In the genomic region with DNA sequence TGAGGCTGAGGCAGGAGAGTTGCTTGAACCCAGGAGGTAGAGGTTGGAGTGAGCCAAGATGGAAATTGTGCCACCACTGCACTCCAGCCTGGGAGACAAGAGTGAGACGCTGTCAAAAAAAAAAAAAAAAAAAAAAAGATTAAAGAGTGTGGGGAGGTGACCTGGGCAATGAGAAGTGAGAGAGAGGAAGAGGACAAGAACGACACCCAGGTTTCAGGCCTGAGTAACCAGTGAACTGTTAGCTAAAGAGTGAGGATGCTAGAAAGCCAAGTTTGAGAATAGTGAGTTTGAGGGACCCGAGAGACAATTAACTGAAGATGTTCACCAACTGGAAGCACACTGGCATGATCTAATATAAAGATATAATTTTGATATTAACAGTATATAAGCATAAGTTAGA, we compare ENCODE assay signal across 27 cellular contexts.
"Had no signal": no experiment of that assay in that cellular context is flagged by ENCODE, and none has a peak within 500 bp of the region (broad histone marks: within the 10 kb centered on the region; RNA-seq: fewer than 3 reads in every experiment).

No MANE protein-coding gene starts in this region.

- H2AFZ ChIP-seq: neural progenitor cell, parathyroid adenoma had no signal

- H3K36me3 Mint-ChIP-seq: activated naive CD8-positive, alpha-beta T cell; memory B cell; natural killer cell; neural progenitor cell had no signal

- FAIRE-seq: bronchial epithelial cell, colon had no signal

- H3K9me3 ChIP-seq: heart left ventricle, psoas muscle, right atrium auricular region, thyroid gland had no signal

- H3K9me3 Mint-ChIP-seq: activated CD4-positive, alpha-beta memory T cell treated with anti-CD3 and anti-CD28 coated beads, Interleukin-2, amount 10 ng/mL, durations not matched to agents 7 days and 5 days; activated CD4-positive, alpha-beta T cell treated with anti-CD3 and anti-CD28 coated beads, Interleukin-2, amount 10 ng/mL, durations not matched to agents 24 days and 14 days; activated T-helper 2 cell treated with anti-CD3 and anti-CD28 coated beads, Interferon-gamma antibody, Interleukin-2, Interleukin-4, amounts not matched to agents 10 μg/mL and 5 μg/mL and 100 μg/mL, durations not matched to agents 14 hours and 24 hours and 36 hours; memory B cell; natural killer cell; neural progenitor cell; stimulated activated naive CD8-positive, alpha-beta T cell treated with anti-CD3 and anti-CD28 coated beads, Interleukin-15, Interleukin-2, amounts not matched to agents 100 ng/mL and 50 ng/mL, for 24 hours had no signal

- H3K4me1 ChIP-seq: neural progenitor cell, parathyroid adenoma, psoas muscle, right atrium auricular region, thyroid gland had no signal

- H3K27ac Mint-ChIP-seq: activated CD4-positive, alpha-beta memory T cell treated with anti-CD3 and anti-CD28 coated beads, Interleukin-2, amount 10 ng/mL, durations not matched to agents 7 days and 5 days; activated CD4-positive, alpha-beta T cell treated with anti-CD3 and anti-CD28 coated beads, Interleukin-2, amount 10 ng/mL, durations not matched to agents 24 days and 14 days; activated CD8-positive, alpha-beta memory T cell treated with anti-CD3 and anti-CD28 coated beads, Interleukin-2, amount 10 ng/mL, durations not matched to agents 7 days and 5 days; activated naive CD8-positive, alpha-beta T cell; activated T-helper 2 cell treated with anti-CD3 and anti-CD28 coated beads, Interferon-gamma antibody, Interleukin-2, Interleukin-4, amounts not matched to agents 10 μg/mL and 5 μg/mL and 100 μg/mL, durations not matched to agents 14 hours and 24 hours and 36 hours; memory B cell; neural progenitor cell; stimulated activated naive CD8-positive, alpha-beta T cell treated with anti-CD3 and anti-CD28 coated beads, Interleukin-15, Interleukin-2, amounts not matched to agents 100 ng/mL and 50 ng/mL, for 24 hours had no signal

- H3K4me3 Mint-ChIP-seq: activated CD4-positive, alpha-beta memory T cell treated with anti-CD3 and anti-CD28 coated beads, Interleukin-2, amount 10 ng/mL, durations not matched to agents 7 days and 5 days; activated CD4-positive, alpha-beta T cell treated with anti-CD3 and anti-CD28 coated beads, Interleukin-2, amount 10 ng/mL, durations not matched to agents 24 days and 14 days; activated CD8-positive, alpha-beta memory T cell treated with anti-CD3 and anti-CD28 coated beads, Interleukin-2, amount 10 ng/mL, durations not matched to agents 7 days and 5 days; activated naive CD8-positive, alpha-beta T cell; memory B cell; natural killer cell; neural progenitor cell; stimulated activated naive CD8-positive, alpha-beta T cell treated with anti-CD3 and anti-CD28 coated beads, Interleukin-15, Interleukin-2, amounts not matched to agents 100 ng/mL and 50 ng/mL, for 24 hours had no signal

- H3K79me2 ChIP-seq: parathyroid adenoma had no signal

- H3K36me3 ChIP-seq: heart left ventricle, neural progenitor cell, right atrium auricular region, thyroid gland had no signal

- ATAC-seq: activated CD8-positive, alpha-beta memory T cell treated with anti-CD3 and anti-CD28 coated beads, Interleukin-2, amount 10 ng/mL, durations not matched to agents 7 days and 5 days; heart left ventricle; natural killer cell; psoas muscle had no signal

- DNase-seq: activated CD4-positive, alpha-beta memory T cell treated with anti-CD3 and anti-CD28 coated beads, Interleukin-2, amount 10 ng/mL, durations not matched to agents 7 days and 5 days; activated CD4-positive, alpha-beta T cell treated with anti-CD3 and anti-CD28 coated beads, Interleukin-2, amount 10 ng/mL, durations not matched to agents 24 days and 14 days; activated CD4-positive, CD25-positive, alpha-beta regulatory T cell treated with anti-CD3 and anti-CD28 coated beads, Interleukin-2, amount 50 U/mL, for 72 hours; activated CD8-positive, alpha-beta memory T cell treated with anti-CD3 and anti-CD28 coated beads, Interleukin-2, amount 10 ng/mL, durations not matched to agents 7 days and 5 days; activated T-cell treated with anti-CD3 and anti-CD28 coated beads, Interleukin-2, amount 50 U/mL, for 48 hours; anterior cingulate cortex; dermis blood vessel endothelial cell; effector CD8-positive, alpha-beta T cell; erythroblast; foreskin fibroblast; heart left ventricle; natural killer cell; occipital lobe; psoas muscle; stimulated activated CD4-positive, alpha-beta T cell treated with anti-CD3 and anti-CD28 coated beads, Interleukin-15, amount 100 ng/mL, for 24 hours; stimulated activated CD4-positive, alpha-beta T cell treated with anti-CD3 and anti-CD28 coated beads, Interleukin-2, amount 100 ng/mL, for 24 hours; T1000; thyroid gland had no signal

- H3K27me3 Mint-ChIP-seq: activated CD4-positive, alpha-beta memory T cell treated with anti-CD3 and anti-CD28 coated beads, Interleukin-2, amount 10 ng/mL, durations not matched to agents 7 days and 5 days; activated CD4-positive, alpha-beta T cell treated with anti-CD3 and anti-CD28 coated beads, Interleukin-2, amount 10 ng/mL, durations not matched to agents 24 days and 14 days; activated CD8-positive, alpha-beta memory T cell treated with anti-CD3 and anti-CD28 coated beads, Interleukin-2, amount 10 ng/mL, durations not matched to agents 7 days and 5 days; activated naive CD8-positive, alpha-beta T cell; memory B cell; stimulated activated naive CD8-positive, alpha-beta T cell treated with anti-CD3 and anti-CD28 coated beads, Interleukin-15, Interleukin-2, amounts not matched to agents 100 ng/mL and 50 ng/mL, for 24 hours had no signal

- H3K4me1 Mint-ChIP-seq: activated CD4-positive, alpha-beta memory T cell treated with anti-CD3 and anti-CD28 coated beads, Interleukin-2, amount 10 ng/mL, durations not matched to agents 7 days and 5 days; activated CD8-positive, alpha-beta memory T cell treated with anti-CD3 and anti-CD28 coated beads, Interleukin-2, amount 10 ng/mL, durations not matched to agents 7 days and 5 days had no signal

- H3K27ac ChIP-seq: neural progenitor cell, parathyroid adenoma, psoas muscle, right atrium auricular region had no signal

- H3K27me3 ChIP-seq: heart left ventricle, neural progenitor cell, right atrium auricular region, thyroid gland had no signal

- H3K4me3 ChIP-seq: heart left ventricle, neural progenitor cell, psoas muscle, right atrium auricular region, thyroid gland had no signal

- H3K9ac ChIP-seq: neural progenitor cell, parathyroid adenoma had no signal

- H3K4me2 ChIP-seq: neural progenitor cell had no signal
